Comparison of ENCODE assay signal across 9 cellular contexts in genomic region chr7:143882611-143883078, GRCh38. TPM values are rescaled to one million over a fixed set of nuclear protein-coding genes. Genes with fewer than 3 reads are reported as not detected.
DNase-seq lines count a peak whose midpoint lies in the region; ATAC-seq and TF ChIP-seq lines count a peak whose summit lies in the region.
"Had no signal": no experiment of that assay in that cellular context is flagged by ENCODE, and none has a peak within 500 bp of the region (broad histone marks: within the 10 kb centered on the region; RNA-seq: fewer than 3 reads in every experiment).

No MANE protein-coding gene starts in this region.

- H3K4me3 Mint-ChIP-seq in HFFc6, result peak overlapping the region; percentile 95
- H3K4me3 Mint-ChIP-seq in activated T-cell treated with anti-CD3 and anti-CD28 coated beads, Interleukin-2, amount 50 U/mL, for 72 hours, result peak overlapping the region; percentile 60 to 65

- TF ChIP-seq CTCF in HFFc6 (IDR thresholded peaks at IDR 0.05), result no peak

- peak overlapping the region; percentile 85 for H3K4me3 ChIP-seq in ACC112 (ENCODE audit: low read depth, low read length)
- H3K4me3 ChIP-seq in neuron (ENCODE audit: low read length), result peak overlapping the region; percentile 56

- H3K27ac Mint-ChIP-seq in HFFc6, result peak overlapping the region; percentile 80
- no peak overlapping the region for H3K27ac Mint-ChIP-seq in activated T-cell treated with anti-CD3 and anti-CD28 coated beads, Interleukin-2, amount 50 U/mL, for 72 hours

- intact Hi-C loops in head of caudate nucleus (cut with DNase I), result no loop called here

- no peaks in the 10 kb centered on the region for H3K9me3 Mint-ChIP-seq in HFFc6
- H3K9me3 Mint-ChIP-seq in activated T-cell treated with anti-CD3 and anti-CD28 coated beads, Interleukin-2, amount 50 U/mL, for 72 hours, result no peaks in the 10 kb centered on the region

- DNase-seq in HFFc6 (no peak), head of caudate nucleus (peak; percentile 62 to 94 (median 88)), Kasumi-1 (lab: John Stamatoyannopoulos, UW) (no peak)
- DNase-seq in activated T-cell treated with anti-CD3 and anti-CD28 coated beads, Interleukin-2, amount 50 U/mL, for 72 hours, result no peak

- peaks cover 25% of the 10 kb centered on the region for H3K79me2 ChIP-seq in ACC112 (ENCODE audit: control insufficient read depth, insufficient read depth, low read length, unreplicated experiment)

- H2AFZ ChIP-seq in ACC112 (ENCODE audit: low read length, unreplicated experiment) (peak overlapping the region; percentile 16), neuron (ENCODE audit: low read depth, low read length) (peak overlapping the region; percentile 44)

- H3K36me3 Mint-ChIP-seq in HFFc6 (ENCODE audit: low read depth), result no peaks in the 10 kb centered on the region; the same call in 1 of the 2 replicates
- H3K36me3 Mint-ChIP-seq in activated T-cell treated with anti-CD3 and anti-CD28 coated beads, Interleukin-2, amount 50 U/mL, for 72 hours (ENCODE audit: insufficient read depth in 2 of 2), result no peaks in the 10 kb centered on the region

- no peaks in the 10 kb centered on the region for H3K27me3 ChIP-seq in ACC112 (ENCODE audit: insufficient read depth, low read length)
- no peaks in the 10 kb centered on the region for H3K27me3 ChIP-seq in neuron (ENCODE audit: insufficient read depth, low read length)

- peaks cover 45% of the 10 kb centered on the region for H3K4me1 Mint-ChIP-seq in HFFc6 (ENCODE audit: low read depth)
- peaks cover 27% of the 10 kb centered on the region for H3K4me1 Mint-ChIP-seq in activated T-cell treated with anti-CD3 and anti-CD28 coated beads, Interleukin-2, amount 50 U/mL, for 72 hours (ENCODE audit: low read depth)

- H3K4me1 ChIP-seq in ACC112 (ENCODE audit: control insufficient read depth, insufficient read depth, low read length, unreplicated experiment) (peaks cover 20% of the 10 kb centered on the region), neuron (ENCODE audit: insufficient read depth, low read length) (no peaks in the 10 kb centered on the region)

- H3K36me3 ChIP-seq in ACC112 (ENCODE audit: insufficient read depth, low read length), result no peaks in the 10 kb centered on the region
- peaks cover 2% of the 10 kb centered on the region for H3K36me3 ChIP-seq in neuron (ENCODE audit: insufficient read depth, low read length)

- H3K27ac ChIP-seq in ACC112 (ENCODE audit: low read depth, low read length), result no peak overlapping the region
- H3K27ac ChIP-seq: VCaP had no signal

- peaks cover 2% of the 10 kb centered on the region; the same call in 1 of the 2 replicates for H3K27me3 Mint-ChIP-seq in HFFc6 (ENCODE audit: insufficient read depth)
- H3K27me3 Mint-ChIP-seq in activated T-cell treated with anti-CD3 and anti-CD28 coated beads, Interleukin-2, amount 50 U/mL, for 72 hours (ENCODE audit: low read depth), result peaks cover 58% of the 10 kb centered on the region

- peaks cover 2% of the 10 kb centered on the region for H3K9me3 ChIP-seq in neuron (ENCODE audit: low read length)

- peak; percentile 13 to 23 for ATAC-seq in activated T-cell treated with anti-CD3 and anti-CD28 coated beads, Interleukin-2, amount 50 U/mL, for 72 hours (replicated peaks in 1 of 2)
- no peak for ATAC-seq in HG03442 (IDR thresholded peaks at IDR 0.05; ENCODE audit: unreplicated experiment)
- no peak for ATAC-seq in GM18873 (IDR thresholded peaks at IDR 0.05; ENCODE audit: low FRiP score, unreplicated experiment)

RNA-seq across cellular contexts. Expression of gene TCAF1, which starts 19.3 kb away (rescaled TPM):
- 10 to 100 TPM; 57.1 to 90.3 (median 65.1) TPM for total RNA-seq in HFFc6 (2021; fragmentation: NEBNext Ultra II Directional; extraction: Animal tissue kit (Norgen Biotek cat#: 25700))
- total RNA-seq in activated T-cell treated with anti-CD3 and anti-CD28 coated beads, Interleukin-2, amount 50 U/mL, for 72 hours, result 10 to 100 TPM; 13.2 to 18.5 TPM

RNA-seq across cellular contexts. Expression of gene OR2F2, which starts 52.4 kb away (rescaled TPM):
- not detected for total RNA-seq in HFFc6 (2021; fragmentation: NEBNext Ultra II Directional; extraction: Animal tissue kit (Norgen Biotek cat#: 25700))
- not detected for total RNA-seq in activated T-cell treated with anti-CD3 and anti-CD28 coated beads, Interleukin-2, amount 50 U/mL, for 72 hours

Comparison
In these comparisons a context has a peak if more than half of its experiments do, and no peak if none do; other contexts are left out.
1. DNase-seq: peak in head of caudate nucleus (42 of 42); none in HFFc6 (single experiment), activated T-cell treated with anti-CD3 and anti-CD28 coated beads, Interleukin-2, amount 50 U/mL, for 72 hours (0 of 2) and Kasumi-1 (0 of 2).
2. ATAC-seq: peak in activated T-cell treated with anti-CD3 and anti-CD28 coated beads, Interleukin-2, amount 50 U/mL, for 72 hours (2 of 2); none in HG03442 (single experiment) and GM18873 (single experiment).